ENCODE assay signal across 1 cellular context in the genomic region with DNA sequence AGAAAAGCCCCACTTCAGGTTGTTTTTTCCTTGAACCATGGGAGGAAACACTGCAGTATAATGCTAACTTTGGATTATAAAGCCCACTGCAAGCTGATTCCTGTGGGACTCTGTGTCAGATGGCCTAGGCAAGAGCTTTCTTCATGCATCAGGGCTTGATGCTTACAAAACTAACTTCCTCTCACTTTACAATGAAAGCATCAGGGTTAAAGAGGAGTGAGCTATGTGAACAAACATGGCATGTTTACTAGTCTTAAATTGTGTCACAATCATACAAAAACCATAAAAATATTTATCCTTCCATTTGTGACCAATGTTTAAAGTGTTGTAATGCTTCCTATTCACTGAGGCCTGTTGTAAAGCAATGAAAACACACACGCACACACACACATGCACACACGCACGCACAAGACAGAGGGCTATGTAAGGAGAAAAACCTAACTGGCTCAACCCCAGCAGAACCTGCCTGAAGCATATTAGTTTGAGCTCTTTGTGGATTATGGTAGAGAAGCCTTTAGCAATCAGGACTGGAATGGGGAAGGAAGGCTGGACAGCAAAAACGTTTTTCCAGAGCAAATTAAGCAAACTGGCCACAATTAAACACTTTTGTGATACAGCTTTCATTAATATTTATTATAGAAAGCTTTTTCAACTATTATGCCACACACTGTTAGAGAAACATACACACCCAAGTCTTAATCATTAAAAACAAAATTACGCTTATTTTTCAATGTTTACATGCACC.
TF ChIP-seq lines count a peak whose summit lies in the region.

No MANE protein-coding gene starts in this region.

TF ChIP-seq in IMR-90, 13 proteins besides CTCF, POLR2A, EP300 and RAD21 (continued from another document):
- TF ChIP-seq MAZ (IDR thresholded peaks at IDR 0.05; ENCODE audit: borderline replicate concordance, low read depth, low read length) (no peak), CEBPB (IDR thresholded peaks at IDR 0.05; ENCODE audit: low read depth, low read length) (no peak), CHD1 (IDR thresholded peaks at IDR 0.05; ENCODE audit: low read depth, low read length) (no peak), RCOR1 (IDR thresholded peaks at IDR 0.05; ENCODE audit: insufficient replicate concordance, low read length) (no peak), NFE2L2 (IDR thresholded peaks at IDR 0.05; ENCODE audit: low read depth, low read length) (no peak), ELK1 (IDR thresholded peaks at IDR 0.05; ENCODE audit: borderline replicate concordance, low read depth, low read length) (no peak), MAFK (IDR thresholded peaks at IDR 0.05; ENCODE audit: low read depth, low read length) (no peak), RFX5 (IDR thresholded peaks at IDR 0.05; ENCODE audit: low read depth, low read length) (no peak), BHLHE40 (IDR thresholded peaks at IDR 0.05; ENCODE audit: low read depth, low read length) (no peak), SMC3 (IDR thresholded peaks at IDR 0.05; ENCODE audit: low read depth, low read length) (no peak), FOS (IDR thresholded peaks at IDR 0.05; ENCODE audit: low read depth, low read length) (no peak)
- TF ChIP-seq, protein P1, sequence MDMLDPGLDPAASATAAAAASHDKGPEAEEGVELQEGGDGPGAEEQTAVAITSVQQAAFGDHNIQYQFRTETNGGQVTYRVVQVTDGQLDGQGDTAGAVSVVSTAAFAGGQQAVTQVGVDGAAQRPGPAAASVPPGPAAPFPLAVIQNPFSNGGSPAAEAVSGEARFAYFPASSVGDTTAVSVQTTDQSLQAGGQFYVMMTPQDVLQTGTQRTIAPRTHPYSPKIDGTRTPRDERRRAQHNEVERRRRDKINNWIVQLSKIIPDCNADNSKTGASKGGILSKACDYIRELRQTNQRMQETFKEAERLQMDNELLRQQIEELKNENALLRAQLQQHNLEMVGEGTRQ (IDR thresholded peaks at IDR 0.05; ENCODE audit: low read depth, low read length) = no peak
